8 cellular contexts compared by ENCODE assay signal in the genomic region with DNA sequence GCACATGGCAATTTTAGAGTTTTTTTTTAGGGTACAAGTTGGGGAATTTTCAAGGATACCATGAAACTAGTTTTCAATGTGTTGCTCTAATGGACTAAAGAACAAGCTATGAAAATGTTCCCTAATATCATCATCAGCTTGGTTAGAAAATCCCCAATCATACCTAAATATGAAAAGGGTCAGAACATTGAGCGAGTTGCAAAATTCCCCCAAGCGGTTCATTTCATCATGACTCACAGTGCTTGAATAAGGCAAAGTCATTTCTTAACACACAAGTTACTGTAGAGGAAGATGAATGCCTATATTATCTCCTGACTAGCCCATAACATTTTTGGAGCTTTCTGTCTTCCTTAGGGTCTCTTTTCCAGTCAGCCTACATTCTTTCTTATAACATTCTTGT.
A peak's percentile ranks its signal among the peaks of the same experiment; 100 is the strongest.
DNase-seq lines count a peak whose midpoint lies in the region; ATAC-seq and TF ChIP-seq lines count a peak whose summit lies in the region.

No MANE protein-coding gene starts in this region.

- no peak overlapping the region for H2AFZ ChIP-seq in H9 (ENCODE audit: low read length)

- H3K56ac ChIP-seq in H9 (ENCODE audit: insufficient read length, low read depth, low read length), result no peak overlapping the region

- no peak overlapping the region for H3K4me3 ChIP-seq in naive thymus-derived CD4-positive, alpha-beta T cell (ENCODE audit: low read length)

- H3K27ac ChIP-seq in naive thymus-derived CD4-positive, alpha-beta T cell (ENCODE audit: low read depth, low read length), result no peak overlapping the region
- no peak overlapping the region for H3K27ac ChIP-seq in H9 (ENCODE audit: insufficient read length, low read depth, low read length)

- no peak overlapping the region for H3K23ac ChIP-seq in H9 (ENCODE audit: insufficient read length, low read depth, low read length)

- no peak overlapping the region for H3K14ac ChIP-seq in H9 (ENCODE audit: insufficient read depth, low read length)

- DNase-seq in AML-193 (lab: John Stamatoyannopoulos, UW) (peak; percentile 62 to 73), NCI-H146 (lab: John Stamatoyannopoulos, UW) (no peak), H9 (no peak), NCI-H446 (lab: John Stamatoyannopoulos, UW) (no peak)
- DNase-seq in activated CD8-positive, alpha-beta T cell treated with anti-CD3 and anti-CD28 coated beads for 36 hours, result peak; percentile 70
- peak in 1 of 9 donors; percentile 29 for DNase-seq in naive thymus-derived CD4-positive, alpha-beta T cell

- H3K4ac ChIP-seq in H9 (ENCODE audit: low read depth, low read length), result no peak overlapping the region

- H4K91ac ChIP-seq in H9 (ENCODE audit: insufficient read length, low read depth, low read length), result no peak overlapping the region

- H4K20me1 ChIP-seq in H9 (ENCODE audit: control insufficient read depth, insufficient read depth, insufficient read length), result no peaks in the 10 kb centered on the region

- peak overlapping the region; percentile 26 for H3K4me3 Mint-ChIP-seq in activated CD8-positive, alpha-beta T cell treated with anti-CD3 and anti-CD28 coated beads for 36 hours
- H3K4me3 Mint-ChIP-seq in naive thymus-derived CD4-positive, alpha-beta T cell, result peak overlapping the region in 3 of 10 donors; percentile 8 to 69 (median 47)
- no peak overlapping the region for H3K4me3 Mint-ChIP-seq in H9

- no peak overlapping the region for H2BK120ac ChIP-seq in H9 (ENCODE audit: low read depth, low read length, poor library complexity, severe bottlenecking)

- H3K9ac ChIP-seq in H9 (ENCODE audit: extremely low read depth, insufficient read length, low read length), result no peak overlapping the region

- no peak overlapping the region for H3T11ph ChIP-seq in H9 (ENCODE audit: low read length)

- no peak overlapping the region for H4K5ac ChIP-seq in H9 (ENCODE audit: insufficient read length, low read depth, low read length)

- H3K18ac ChIP-seq in H9 (ENCODE audit: insufficient read length, low read depth, low read length), result no peak overlapping the region

- H3K4me2 ChIP-seq in H9 (ENCODE audit: insufficient read depth, insufficient read length, low read length), result no peak overlapping the region

- no peaks in the 10 kb centered on the region for H3K36me3 ChIP-seq in naive thymus-derived CD4-positive, alpha-beta T cell (ENCODE audit: control insufficient read depth in 2 of 3, insufficient read depth in 3 of 3, low read length in 3 of 3)

- H3K27me3 ChIP-seq in naive thymus-derived CD4-positive, alpha-beta T cell (ENCODE audit: control insufficient read depth in 2 of 2, insufficient read depth in 2 of 2, low read length in 2 of 2), result no peaks in the 10 kb centered on the region
- H3K27me3 ChIP-seq in H9 (ENCODE audit: insufficient read depth, low read length), result no peaks in the 10 kb centered on the region

- no peak overlapping the region for H2BK12ac ChIP-seq in H9 (ENCODE audit: insufficient read length, low read depth, low read length)

- CTCF ChIA-PET in activated CD8-positive, alpha-beta T cell treated with anti-CD3 and anti-CD28 coated beads for 36 hours (lab: Charles Lee), result interaction anchor here (0.6 to 2.2 kb wide), 6 partner anchors 18 to 65 kb away, joined by 3 to 8 read pairs (median 6); no protein-coding TSS in a partner anchor
- CTCF ChIA-PET in naive thymus-derived CD4-positive, alpha-beta T cell (lab: Charles Lee), result no interaction called here

- H3K79me2 ChIP-seq in H9 (ENCODE audit: insufficient read depth, low read length), result no peaks in the 10 kb centered on the region

- TF ChIP-seq CTCF in activated CD8-positive, alpha-beta T cell treated with anti-CD3 and anti-CD28 coated beads for 36 hours (IDR thresholded peaks at IDR 0.05), result no peak
- TF ChIP-seq CTCF in H9 (conservative IDR thresholded peaks at IDR 0.05), result no peak

- H3K4me1 Mint-ChIP-seq in activated CD8-positive, alpha-beta T cell treated with anti-CD3 and anti-CD28 coated beads for 36 hours (ENCODE audit: low read depth), result peaks cover 70% of the 10 kb centered on the region
- H3K4me1 Mint-ChIP-seq in naive thymus-derived CD4-positive, alpha-beta T cell, result peaks cover 21 to 67% (median 63%) of the 10 kb centered on the region in 7 donors
- peaks cover 16 to 17% of the 10 kb centered on the region in 2 experiments for H3K4me1 Mint-ChIP-seq in H9

- H3K23me2 ChIP-seq in H9 (ENCODE audit: insufficient read length, low read depth, low read length, poor library complexity, severe bottlenecking), result no peaks in the 10 kb centered on the region

- H3K36me3 Mint-ChIP-seq in activated CD8-positive, alpha-beta T cell treated with anti-CD3 and anti-CD28 coated beads for 36 hours (ENCODE audit: low read depth), result peaks cover 48% of the 10 kb centered on the region
- peaks cover 0 to 32% (median 9%) of the 10 kb centered on the region in 5 donors for H3K36me3 Mint-ChIP-seq in naive thymus-derived CD4-positive, alpha-beta T cell
- no peaks in the 10 kb centered on the region for H3K36me3 Mint-ChIP-seq in H9 (ENCODE audit: insufficient read depth in 1 of 3, low read depth in 3 of 3)

- no CpG with 5 or more reads among the region's 2 CpGs for WGBS in H9 (ENCODE audit: extremely low coverage, insufficient read length, low lambda C conversion rate)

- no peaks in the 10 kb centered on the region for H3K27me3 Mint-ChIP-seq in activated CD8-positive, alpha-beta T cell treated with anti-CD3 and anti-CD28 coated beads for 36 hours
- H3K27me3 Mint-ChIP-seq in naive thymus-derived CD4-positive, alpha-beta T cell, result no peaks in the 10 kb centered on the region
- H3K27me3 Mint-ChIP-seq in H9 (ENCODE audit: low read depth), result no peaks in the 10 kb centered on the region

- H2BK5ac ChIP-seq in H9 (ENCODE audit: insufficient read length, low read length), result no peak overlapping the region

- H2BK20ac ChIP-seq in H9 (ENCODE audit: low read depth, low read length, poor library complexity, severe bottlenecking), result no peak overlapping the region

- H4K8ac ChIP-seq in H9 (replicated peaks; ENCODE audit: insufficient read length, low read depth, low read length), result no peak overlapping the region

- intact Hi-C loops in activated CD8-positive, alpha-beta T cell treated with anti-CD3 and anti-CD28 coated beads for 36 hours (cut with micrococcal nuclease), result loop anchor here (5.0 kb wide), 2 partner anchors 62 to 63 kb away; a partner anchor contains a TSS
- intact Hi-C loops in naive thymus-derived CD4-positive, alpha-beta T cell (cut with micrococcal nuclease), result loop anchor here (2.0 to 5.0 kb wide), 5 partner anchors 48 to 303 kb away; a partner anchor contains a TSS

- H2BK15ac ChIP-seq in H9 (ENCODE audit: low read depth, low read length), result no peak overlapping the region

- no peak overlapping the region for H2AK5ac ChIP-seq in H9 (ENCODE audit: insufficient read length, low read length)

- no peaks in the 10 kb centered on the region for H3K9me3 Mint-ChIP-seq in activated CD8-positive, alpha-beta T cell treated with anti-CD3 and anti-CD28 coated beads for 36 hours
- H3K9me3 Mint-ChIP-seq in naive thymus-derived CD4-positive, alpha-beta T cell, result no peaks in the 10 kb centered on the region
- no peaks in the 10 kb centered on the region for H3K9me3 Mint-ChIP-seq in H9

- peaks cover 6 to 14% of the 10 kb centered on the region in 2 donors for H3K4me1 ChIP-seq in naive thymus-derived CD4-positive, alpha-beta T cell (ENCODE audit: control insufficient read depth in 2 of 2, insufficient read depth in 2 of 2, low read length in 2 of 2)
- H3K4me1 ChIP-seq in H9 (ENCODE audit: insufficient read depth, low read length), result peaks cover 2% of the 10 kb centered on the region; the same call in 1 of the 2 replicates

- no peaks in the 10 kb centered on the region for H3K79me1 ChIP-seq in H9 (ENCODE audit: insufficient read depth, low read depth, low read length, poor library complexity, severe bottlenecking)

- H3K27ac Mint-ChIP-seq in activated CD8-positive, alpha-beta T cell treated with anti-CD3 and anti-CD28 coated beads for 36 hours, result peak overlapping the region; percentile 91
- peak overlapping the region in 4 of 9 donors; percentile 0 to 90 (median 54) for H3K27ac Mint-ChIP-seq in naive thymus-derived CD4-positive, alpha-beta T cell
- H3K27ac Mint-ChIP-seq in H9, result no peak overlapping the region; a peak in 3 of 7 replicates

- peak; percentile 85 for ATAC-seq in GM19351 (IDR thresholded peaks at IDR 0.05; ENCODE audit: unreplicated experiment)
- ATAC-seq in HG03354 (IDR thresholded peaks at IDR 0.05; ENCODE audit: poor library complexity, severe bottlenecking, unreplicated experiment), result peak; percentile 83
- peak; percentile 87 for ATAC-seq in activated CD8-positive, alpha-beta T cell treated with anti-CD3 and anti-CD28 coated beads for 36 hours
- peak; percentile 83 for ATAC-seq in naive thymus-derived CD4-positive, alpha-beta T cell

- no peaks in the 10 kb centered on the region for H3K9me3 ChIP-seq in naive thymus-derived CD4-positive, alpha-beta T cell (ENCODE audit: control insufficient read depth in 2 of 3, low read length in 3 of 3)
- H3K9me3 ChIP-seq in H9 (ENCODE audit: control insufficient read depth, low read depth, low read length), result no peaks in the 10 kb centered on the region

- POLR2A ChIA-PET in activated CD8-positive, alpha-beta T cell treated with anti-CD3 and anti-CD28 coated beads for 36 hours (lab: Charles Lee), result interaction anchor here (4.8 kb wide), 1 partner anchor 62 kb away, joined by 64 read pairs; a partner anchor contains a TSS
- POLR2A ChIA-PET in naive thymus-derived CD4-positive, alpha-beta T cell (lab: Charles Lee), result interaction anchor here (1.3 to 1.4 kb wide), 2 partner anchors 11 to 60 kb away, joined by 3 read pairs; no protein-coding TSS in a partner anchor

Comparison
In these comparisons a context has a peak if more than half of its experiments do, and no peak if none do; other contexts are left out.
1. DNase-seq: peak in AML-193 (2 of 2) and activated CD8-positive, alpha-beta T cell treated with anti-CD3 and anti-CD28 coated beads for 36 hours (single experiment); none in NCI-H146 (single experiment), H9 (single experiment) and NCI-H446 (0 of 2).
2. Peak in every context shown above with its lines, with median percentiles within 50 percentile points of each other: ATAC-seq.